In genomic region chr14:68816183-68816942, GRCh38 we compare ENCODE assay signal across 1 cellular context.
TF ChIP-seq lines count a peak whose summit lies in the region.

No MANE protein-coding gene starts in this region.

TF ChIP-seq in GM12878, 131 proteins besides CTCF, POLR2A, EP300 and RAD21 (continued from another document):
- 0 out of 2 replicates have a peak, but pooled peaks have one; percentile 32 for TF ChIP-seq SMAD5 (IDR thresholded peaks at IDR 0.05; ENCODE audit: low read depth)
- peak; percentile 98 for TF ChIP-seq GATAD2B (conservative IDR thresholded peaks at IDR 0.05; ENCODE audit: low read depth)
- no peak for TF ChIP-seq EZH2 (IDR thresholded peaks at IDR 0.05; ENCODE audit: borderline replicate concordance, control insufficient read depth, low read depth, low read length)
- no peak for TF ChIP-seq MTA2 (IDR thresholded peaks at IDR 0.05; ENCODE audit: low read depth)
- TF ChIP-seq EED (IDR thresholded peaks at IDR 0.05; ENCODE audit: low read depth) = peak; percentile 74
- TF ChIP-seq POU2F2 (IDR thresholded peaks at IDR 0.05; ENCODE audit: borderline replicate concordance, low read depth, low read length) = no peak; the same call in 1 of the 3 replicates
- no peak for TF ChIP-seq YBX1 (IDR thresholded peaks at IDR 0.05)
- TF ChIP-seq SUPT20H (IDR thresholded peaks at IDR 0.05; ENCODE audit: borderline replicate concordance, control insufficient read depth, low read depth, low read length) = no peak
- TF ChIP-seq CHD1 (IDR thresholded peaks at IDR 0.05; ENCODE audit: low read depth, low read length) = 0 out of 2 replicates have a peak, but pooled peaks have one; percentile 3
- no peak for TF ChIP-seq RELB (IDR thresholded peaks at IDR 0.05; ENCODE audit: low read depth)
- TF ChIP-seq BCL11A (IDR thresholded peaks at IDR 0.05; ENCODE audit: low read depth, low read length) = no peak
- TF ChIP-seq HCFC1 (IDR thresholded peaks at IDR 0.05; ENCODE audit: low read length) = peak; percentile 34; the same call in 1 of the 2 replicates
- TF ChIP-seq CREB1 (IDR thresholded peaks at IDR 0.05; ENCODE audit: low read depth) = no peak
